ENCODE assay signal across 7 cellular contexts in genomic region chr13:50125556-50126377, GRCh38.
DNase-seq lines count a peak whose midpoint lies in the region; ATAC-seq and TF ChIP-seq lines count a peak whose summit lies in the region.

No MANE protein-coding gene starts in this region.

- no peaks in the 10 kb centered on the region for H3K9me3 Mint-ChIP-seq in activated T-cell treated with anti-CD3 and anti-CD28 coated beads, Interleukin-2, amount 50 U/mL, for 24 hours

- H3K4me3 ChIP-seq in PC-3 (ENCODE audit: low read length) (peak overlapping the region; percentile 93), mononuclear cell (ENCODE audit: low read length) (peak overlapping the region; percentile 97)

- no peaks in the 10 kb centered on the region for H3K9me2 ChIP-seq in PC-3 (replicated peaks; ENCODE audit: low read length)

- H2AFZ ChIP-seq in PC-3 (ENCODE audit: low read length), result peak overlapping the region; percentile 91

- ATAC-seq in GM19035 (IDR thresholded peaks at IDR 0.05; ENCODE audit: unreplicated experiment), result peak; percentile 17
- ATAC-seq in PC-3, result peak; percentile 16; the same call in 1 of the 2 replicates

- DNase-seq in PC-3 (peak; percentile 53), epithelial cell of prostate (ENCODE audit: low read depth, low spot score) (peak; percentile 33)
- peak; percentile 86 for DNase-seq in activated T-cell treated with anti-CD3 and anti-CD28 coated beads, Interleukin-2, amount 50 U/mL, for 24 hours
- peak; percentile 49 to 63 for DNase-seq in stimulated activated CD8-positive, alpha-beta memory T cell treated with anti-CD3 and anti-CD28 coated beads, Interleukin-2, amount 100 ng/mL, for 48 hours (ENCODE audit: low read depth in 2 of 2)

- H3K36me3 ChIP-seq in KOPT-K1 (ENCODE audit: insufficient read depth, low read length) (peaks cover 13% of the 10 kb centered on the region), PC-3 (ENCODE audit: low read depth, low read length) (no peaks in the 10 kb centered on the region)

- H3K27me3 ChIP-seq in PC-3 (ENCODE audit: low read length) (no peaks in the 10 kb centered on the region), mononuclear cell (ENCODE audit: insufficient read depth, low read length) (peaks cover 30% of the 10 kb centered on the region)

- H3K27me3 Mint-ChIP-seq in activated T-cell treated with anti-CD3 and anti-CD28 coated beads, Interleukin-2, amount 50 U/mL, for 24 hours, result peaks cover 43% of the 10 kb centered on the region

- H3K36me3 Mint-ChIP-seq in activated T-cell treated with anti-CD3 and anti-CD28 coated beads, Interleukin-2, amount 50 U/mL, for 24 hours (ENCODE audit: low read depth), result peaks cover 5% of the 10 kb centered on the region

- H3K4me2 ChIP-seq in PC-3 (ENCODE audit: low read length), result peak overlapping the region; percentile 88

- H3K4me1 Mint-ChIP-seq in activated T-cell treated with anti-CD3 and anti-CD28 coated beads, Interleukin-2, amount 50 U/mL, for 24 hours (ENCODE audit: low read depth), result peaks cover 74% of the 10 kb centered on the region

- H3K9me3 ChIP-seq in KOPT-K1 (ENCODE audit: insufficient read depth, low read length, poor library complexity, severe bottlenecking), result no peaks in the 10 kb centered on the region
- H3K9me3 ChIP-seq in PC-3 (ENCODE audit: low read length), result no peaks in the 10 kb centered on the region
- no peaks in the 10 kb centered on the region for H3K9me3 ChIP-seq in mononuclear cell (ENCODE audit: low read depth, low read length)

- H4K20me1 ChIP-seq in PC-3 (ENCODE audit: low read length), result no peaks in the 10 kb centered on the region

- intact Hi-C loops in PC-3 (cut with micrococcal nuclease), result no loop called here

- peak overlapping the region; percentile 80 for H3K4me3 Mint-ChIP-seq in activated T-cell treated with anti-CD3 and anti-CD28 coated beads, Interleukin-2, amount 50 U/mL, for 24 hours

- peak overlapping the region; percentile 69 for H3K27ac Mint-ChIP-seq in activated T-cell treated with anti-CD3 and anti-CD28 coated beads, Interleukin-2, amount 50 U/mL, for 24 hours

- peaks cover 19% of the 10 kb centered on the region for H3K79me2 ChIP-seq in PC-3 (ENCODE audit: low read length)

- H3K9ac ChIP-seq in PC-3 (ENCODE audit: low read length), result peak overlapping the region; percentile 90

- TF ChIP-seq CTCF in PC-3 (conservative IDR thresholded peaks at IDR 0.05; ENCODE audit: low read depth, low read length), result no peak

- POLR2A ChIA-PET in PC-3 (lab: Charles Lee; ENCODE audit: unreplicated experiment), result interaction anchor here (0.6 to 1.1 kb wide), 5 partner anchors 46 to 587 kb away, joined by 3 to 21 read pairs (median 4); partner anchors contain the start of gene TRIM13

- CTCF ChIA-PET in PC-3 (lab: Charles Lee), result no interaction called here

- H3K4me1 ChIP-seq in PC-3 (ENCODE audit: insufficient read depth, low read length) (peaks cover 18% of the 10 kb centered on the region; the same call in 1 of the 2 replicates), mononuclear cell (ENCODE audit: insufficient read depth, low read length) (peaks cover 75% of the 10 kb centered on the region)

- H3K27ac ChIP-seq in KOPT-K1 (ENCODE audit: low read depth, low read length, poor library complexity, severe bottlenecking), result peak overlapping the region; percentile 99
- H3K27ac ChIP-seq in PC-3 (ENCODE audit: low read length), result peak overlapping the region; percentile 20; the same call in 1 of the 2 replicates
- H3K27ac ChIP-seq in epithelial cell of prostate, result peak overlapping the region; percentile 93

- no TSS peak for BruUV-seq in PC-3 (replicated peaks; lab: Mats Ljungman, UMichigan)

- H3F3A ChIP-seq in PC-3 (ENCODE audit: low read length, unreplicated experiment), result no peaks in the 10 kb centered on the region

Comparison
In these comparisons a context has a peak if more than half of its experiments do, and no peak if none do; other contexts are left out.
1. Peak in every context shown above with its lines: DNase-seq, ATAC-seq, H3K4me3 ChIP-seq and H3K27ac ChIP-seq.
2. H3K27ac ChIP-seq: peak in every context shown above with its lines; median percentile 99 in KOPT-K1; 93 in epithelial cell of prostate; 20 in PC-3.
3. DNase-seq: peak in every context shown above with its lines; median percentile 86 in activated T-cell treated with anti-CD3 and anti-CD28 coated beads, Interleukin-2, amount 50 U/mL, for 24 hours; 56 in stimulated activated CD8-positive, alpha-beta memory T cell treated with anti-CD3 and anti-CD28 coated beads, Interleukin-2, amount 100 ng/mL, for 48 hours; 53 in PC-3; 33 in epithelial cell of prostate.